In genomic region chr5:141753143-141753970, GRCh38 we compare ENCODE assay signal across 1 cellular context.
TF ChIP-seq lines count a peak whose summit lies in the region.

No MANE protein-coding gene starts in this region.

TF ChIP-seq in H1, 55 proteins besides CTCF, POLR2A, EP300 and RAD21 (continued from another document):
- TF ChIP-seq CHD1 (IDR thresholded peaks at IDR 0.05; ENCODE audit: low read depth, low read length) (no peak), NRF1 (IDR thresholded peaks at IDR 0.05; ENCODE audit: low read depth, low read length) (no peak), KDM5A (IDR thresholded peaks at IDR 0.05; ENCODE audit: low read length) (no peak), SUZ12 (IDR thresholded peaks at IDR 0.05; ENCODE audit: low read length) (peak; percentile 56), SP1 (IDR thresholded peaks at IDR 0.05; ENCODE audit: low read depth, low read length) (no peak), SP2 (IDR thresholded peaks at IDR 0.05; ENCODE audit: low read length) (no peak)
TF ChIP-seq in H1: peak in this region for 2.
